In genomic region chr16:81745704-81746558, GRCh38 we compare ENCODE assay signal across 8 cellular contexts. TPM values are rescaled to one million over a fixed set of nuclear protein-coding genes. Genes with fewer than 3 reads are reported as not detected.
DNase-seq lines count a peak whose midpoint lies in the region; ATAC-seq and TF ChIP-seq lines count a peak whose summit lies in the region.

No MANE protein-coding gene starts in this region.

- ATAC-seq in HG02678 (IDR thresholded peaks at IDR 0.05; ENCODE audit: unreplicated experiment): peak; percentile 87

- in situ Hi-C loops in GM13976 (cut with MboI; ENCODE audit: low sequenced_read_pairs, unreplicated experiment): no loop called here

- DNase-seq in GM13976 (ENCODE audit: low spot score) (peak; percentile 85), NCI-H748 (lab: John Stamatoyannopoulos, UW; ENCODE audit: unreplicated experiment) (peak; percentile 65), epidermal melanocyte (ENCODE audit: insufficient read length, low spot score) (peak; percentile 59), mucosa of gallbladder (ENCODE audit: low spot score) (peak; percentile 77), NCI-H1092 (lab: John Stamatoyannopoulos, UW) (no peak)
- peak; percentile 51 for DNase-seq in activated CD8-positive, alpha-beta memory T cell treated with anti-CD3 and anti-CD28 coated beads, Interleukin-2, amount 50 U/mL, for 24 hours (ENCODE audit: extremely low read depth)
- DNase-seq in stimulated activated CD8-positive, alpha-beta memory T cell treated with anti-CD3 and anti-CD28 coated beads, Interleukin-4, amount 100 ng/mL, for 1 hour (ENCODE audit: low read depth in 2 of 2, low spot score in 1 of 2): peak; percentile 54 to 58

- TF ChIP-seq CTCF in GM13976 (IDR thresholded peaks at IDR 0.05; ENCODE audit: borderline replicate concordance, control extremely low read depth, extremely low read depth, insufficient read depth, missing control alignments): no peak

RNA-seq across cellular contexts. Expression of gene PLCG2, which starts 33.2 kb away (rescaled TPM):
- total RNA-seq in mucosa of gallbladder: 130 TPM
